In the genomic region with DNA sequence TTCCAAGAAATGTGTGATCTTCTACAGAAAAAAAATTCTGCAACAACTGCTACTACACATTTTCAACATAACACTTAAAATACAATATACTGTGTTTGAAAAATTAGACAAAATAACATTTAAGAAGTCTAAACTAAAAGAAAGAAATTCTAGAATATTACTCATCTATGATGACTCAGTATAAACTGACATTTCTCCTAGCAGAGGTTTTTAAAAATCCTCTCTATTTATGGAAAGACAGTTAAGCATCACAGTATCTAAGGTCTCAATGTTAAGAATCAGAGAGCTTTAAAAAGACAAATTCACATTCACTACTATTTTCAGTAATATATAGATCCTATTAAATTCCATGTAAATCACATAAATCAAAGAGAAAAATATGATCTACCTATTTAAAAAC, we compare ENCODE assay signal across 1 cellular context.
TF ChIP-seq lines count a peak whose summit lies in the region.

No MANE protein-coding gene starts in this region.

TF ChIP-seq in SK-N-SH treated with all-trans-retinoic acid at 6 μM for 48 hours, 23 proteins besides CTCF, POLR2A, EP300 and RAD21 (continued from another document):
- TF ChIP-seq, protein P1, sequence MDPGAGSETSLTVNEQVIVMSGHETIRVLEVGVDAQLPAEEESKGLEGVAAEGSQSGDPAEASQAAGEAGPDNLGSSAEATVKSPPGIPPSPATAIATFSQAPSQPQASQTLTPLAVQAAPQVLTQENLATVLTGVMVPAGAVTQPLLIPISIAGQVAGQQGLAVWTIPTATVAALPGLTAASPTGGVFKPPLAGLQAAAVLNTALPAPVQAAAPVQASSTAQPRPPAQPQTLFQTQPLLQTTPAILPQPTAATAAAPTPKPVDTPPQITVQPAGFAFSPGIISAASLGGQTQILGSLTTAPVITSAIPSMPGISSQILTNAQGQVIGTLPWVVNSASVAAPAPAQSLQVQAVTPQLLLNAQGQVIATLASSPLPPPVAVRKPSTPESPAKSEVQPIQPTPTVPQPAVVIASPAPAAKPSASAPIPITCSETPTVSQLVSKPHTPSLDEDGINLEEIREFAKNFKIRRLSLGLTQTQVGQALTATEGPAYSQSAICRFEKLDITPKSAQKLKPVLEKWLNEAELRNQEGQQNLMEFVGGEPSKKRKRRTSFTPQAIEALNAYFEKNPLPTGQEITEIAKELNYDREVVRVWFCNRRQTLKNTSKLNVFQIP (CRISPR knock-in tag; IDR thresholded peaks at IDR 0.05; ENCODE audit: borderline replicate concordance, low read depth) = no peak
- TF ChIP-seq TCF4 (CRISPR knock-in tag; IDR thresholded peaks at IDR 0.05; ENCODE audit: borderline replicate concordance) (no peak), CSDC2 (CRISPR knock-in tag; IDR thresholded peaks at IDR 0.05) (no peak), BACH2 (CRISPR knock-in tag; IDR thresholded peaks at IDR 0.05; ENCODE audit: borderline replicate concordance) (no peak), ZFP3 (CRISPR knock-in tag; IDR thresholded peaks at IDR 0.05) (no peak), ZNF8 (CRISPR knock-in tag; IDR thresholded peaks at IDR 0.05) (no peak), TOX (CRISPR knock-in tag; IDR thresholded peaks at IDR 0.05; ENCODE audit: borderline replicate concordance) (no peak)
TF ChIP-seq in SK-N-SH treated with all-trans-retinoic acid at 6 μM for 48 hours: peak in this region for 0.
